ENCODE assay signal across 8 cellular contexts in genomic region chrX:130174051-130174704, GRCh38. TPM values are rescaled to one million over a fixed set of nuclear protein-coding genes. Genes with fewer than 3 reads are reported as not detected.
DNase-seq lines count a peak whose midpoint lies in the region; ATAC-seq and TF ChIP-seq lines count a peak whose summit lies in the region.

No MANE protein-coding gene starts in this region.

- no peak for DNase-seq in GM12864 (ENCODE audit: low read depth)
- DNase-seq in T-helper 2 cell treated with Interferon-gamma antibody and Interleukin-4, amounts not matched to agents 5 μg/mL and 100 μg/mL, for 36 hours (ENCODE audit: low spot score), result no peak
- no peak for DNase-seq in foreskin keratinocyte
- DNase-seq in gastrocnemius medialis, result peak in 1 of 2 donors; percentile 38
- DNase-seq in NCI-H526 treated with DMSO at 0.1 percent for 48 hours (lab: John Stamatoyannopoulos, UW), result no peak
- DNase-seq in NCI-H446 treated with DMSO at 0.1 percent for 48 hours (lab: John Stamatoyannopoulos, UW), result no peak
- DNase-seq in NCI-H526 (lab: John Stamatoyannopoulos, UW), result no peak

- TF ChIP-seq POLR2A in gastrocnemius medialis (IDR thresholded peaks at IDR 0.05), result no peak

- no peaks in the 10 kb centered on the region for H3K9me3 ChIP-seq in gastrocnemius medialis

- H3K27me3 ChIP-seq in foreskin keratinocyte (peaks cover 13% of the 10 kb centered on the region), gastrocnemius medialis (peaks cover 0 to 6% (median 5%) of the 10 kb centered on the region in 3 donors)

- peak overlapping the region; percentile 90 for H3K27ac Mint-ChIP-seq in T-helper 2 cell treated with Interferon-gamma antibody and Interleukin-4, amounts not matched to agents 5 μg/mL and 100 μg/mL, for 36 hours

- H3K27me3 Mint-ChIP-seq in T-helper 2 cell treated with Interferon-gamma antibody and Interleukin-4, amounts not matched to agents 5 μg/mL and 100 μg/mL, for 36 hours (ENCODE audit: low read depth), result no peaks in the 10 kb centered on the region

- peak overlapping the region; percentile 92 for H3K4me3 Mint-ChIP-seq in T-helper 2 cell treated with Interferon-gamma antibody and Interleukin-4, amounts not matched to agents 5 μg/mL and 100 μg/mL, for 36 hours

- peaks cover 47% of the 10 kb centered on the region for H3K4me1 Mint-ChIP-seq in T-helper 2 cell treated with Interferon-gamma antibody and Interleukin-4, amounts not matched to agents 5 μg/mL and 100 μg/mL, for 36 hours (ENCODE audit: low read depth)

- H3K36me3 Mint-ChIP-seq in T-helper 2 cell treated with Interferon-gamma antibody and Interleukin-4, amounts not matched to agents 5 μg/mL and 100 μg/mL, for 36 hours (ENCODE audit: low read depth), result peaks cover 31% of the 10 kb centered on the region

- H3K27ac ChIP-seq in foreskin keratinocyte (peak overlapping the region; percentile 46), gastrocnemius medialis (peak overlapping the region; percentile 30 to 68 (median 48))

- H3K4me1 ChIP-seq in foreskin keratinocyte, result no peaks in the 10 kb centered on the region
- no peaks in the 10 kb centered on the region for H3K4me1 ChIP-seq in gastrocnemius medialis

- intact Hi-C loops in gastrocnemius medialis (cut with DNase I; ENCODE audit: low total_unique reads), result no loop called here

- ATAC-seq in foreskin keratinocyte, result peak; percentile 50
- ATAC-seq in gastrocnemius medialis, result peak; percentile 75 to 76
- no peak for ATAC-seq in HG03039 (IDR thresholded peaks at IDR 0.05; ENCODE audit: unreplicated experiment)

- TF ChIP-seq CTCF in GM12864 (IDR thresholded peaks at IDR 0.05; ENCODE audit: low read depth, low read length, missing control alignments), result no peak
- no peak for TF ChIP-seq CTCF in foreskin keratinocyte (conservative IDR thresholded peaks at IDR 0.05)
- no peak for TF ChIP-seq CTCF in gastrocnemius medialis (IDR thresholded peaks at IDR 0.05 in 4 of 5, conservative IDR thresholded peaks at IDR 0.05 in 1 of 5)

- peak overlapping the region; percentile 80 for H3K4me3 ChIP-seq in GM12864 (ENCODE audit: low read depth, low read length)
- H3K4me3 ChIP-seq in gastrocnemius medialis, result no peak overlapping the region

- in situ Hi-C loops in gastrocnemius medialis (cut with MboI; ENCODE audit: low sequenced_read_pairs in 4 of 4), result no loop called here

- H3K9me3 Mint-ChIP-seq in T-helper 2 cell treated with Interferon-gamma antibody and Interleukin-4, amounts not matched to agents 5 μg/mL and 100 μg/mL, for 36 hours, result no peaks in the 10 kb centered on the region

- H3K36me3 ChIP-seq in gastrocnemius medialis, result no peaks in the 10 kb centered on the region

RNA-seq across cellular contexts. Expression of gene RAB33A, which starts 2.4 kb away (rescaled TPM):
- 0.10 TPM in 1 of 2 replicates, not detected in the other for total RNA-seq in foreskin keratinocyte
- polyA plus RNA-seq in foreskin keratinocyte, result 0.10 and 0.16 TPM in 2 replicates
- total RNA-seq in gastrocnemius medialis, result not detected

RNA-seq across cellular contexts. Expression of gene AIFM1, which starts 8.5 kb away (rescaled TPM):
- total RNA-seq in foreskin keratinocyte (35.7 and 37.9 TPM in 2 replicates), gastrocnemius medialis (10 to 100 TPM; 18.9 to 50.1 (median 30.0) TPM)
- 37.7 and 38.0 TPM in 2 replicates for polyA plus RNA-seq in foreskin keratinocyte
